ENCODE assay signal across 19 cellular contexts in the genomic region with DNA sequence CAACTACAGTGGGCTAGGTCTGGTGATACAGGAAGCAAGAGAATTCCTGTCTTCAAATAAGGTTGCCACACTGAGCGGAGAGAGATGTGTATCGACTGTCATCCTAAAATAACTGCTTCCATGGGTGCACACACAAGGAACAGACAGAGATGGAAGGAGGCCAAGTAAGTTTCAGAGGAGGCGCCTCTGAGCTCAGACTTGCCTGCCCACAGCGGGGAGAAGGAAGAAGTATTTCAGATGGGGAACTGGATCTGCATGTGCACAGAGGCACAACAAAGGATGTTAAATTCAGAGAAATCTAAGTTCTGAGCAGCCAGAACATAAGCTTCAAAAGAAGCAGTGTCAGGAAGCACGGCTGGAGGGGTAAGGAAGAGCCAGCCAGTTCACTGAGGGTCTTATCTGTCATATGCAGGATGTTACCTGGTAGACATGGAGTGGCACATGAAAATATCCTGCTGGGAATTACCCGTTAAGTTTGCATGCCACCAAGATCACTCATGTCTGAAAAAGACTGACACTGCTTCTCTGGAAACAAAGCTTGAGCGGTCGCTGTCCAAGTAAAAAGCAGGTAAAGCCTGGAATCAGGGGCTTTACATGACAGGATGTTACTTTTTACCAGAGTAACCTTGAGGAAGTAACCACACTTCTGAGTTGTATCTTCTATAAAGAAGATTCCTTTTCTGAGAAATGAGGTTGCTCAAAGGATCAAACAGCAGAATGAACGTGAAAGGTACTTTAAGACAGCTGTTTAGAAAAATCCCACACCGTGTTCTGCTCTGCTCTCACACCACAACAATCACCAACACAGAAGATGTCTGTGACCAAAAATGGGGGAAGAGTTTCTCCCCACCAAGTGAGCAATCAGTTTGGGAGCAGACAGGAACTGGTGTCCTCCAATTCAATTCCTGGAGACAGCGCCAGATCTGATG.
DNase-seq lines count a peak whose midpoint lies in the region; ATAC-seq and TF ChIP-seq lines count a peak whose summit lies in the region.
"Had no signal": no experiment of that assay in that cellular context is flagged by ENCODE, and none has a peak within 500 bp of the region (broad histone marks: within the 10 kb centered on the region; RNA-seq: fewer than 3 reads in every experiment).

No MANE protein-coding gene starts in this region.

- ATAC-seq in stimulated activated effector memory CD8-positive, alpha-beta T cell treated with anti-CD3 and anti-CD28 coated beads, Interleukin-12 subunit alpha, Interleukin-12 subunit beta, amount 100 ng/mL, for 72 hours, result no peak
- ATAC-seq in GM21381 (IDR thresholded peaks at IDR 0.05; ENCODE audit: unreplicated experiment), result no peak
- ATAC-seq in HG02981 (IDR thresholded peaks at IDR 0.05; ENCODE audit: unreplicated experiment), result no peak
- ATAC-seq: gastroesophageal sphincter, HepG2, mucosa of descending colon, right cardiac atrium had no signal

- no peaks in the 10 kb centered on the region for H3K36me3 ChIP-seq in cardiac muscle cell
- H3K36me3 ChIP-seq in left ventricle myocardium inferior, result peaks cover 72% of the 10 kb centered on the region

- peaks cover 50% of the 10 kb centered on the region for H3K36me3 Mint-ChIP-seq in activated T-helper 1 cell treated with anti-CD3 and anti-CD28 coated beads, Interleukin-12 subunit alpha, Interleukin-12 subunit beta, Interleukin-2, Interleukin-4 antibody, amounts not matched to agents 30 ng/mL and 10 ng/mL and 1 ng/mL, durations not matched to agents 14 hours and 24 hours and 36 hours (ENCODE audit: low read depth)
- peaks cover 55% of the 10 kb centered on the region for H3K36me3 Mint-ChIP-seq in stimulated activated effector memory CD8-positive, alpha-beta T cell treated with anti-CD3 and anti-CD28 coated beads, Interleukin-12 subunit alpha, Interleukin-12 subunit beta, amount 100 ng/mL, for 72 hours

- no peak for TF ChIP-seq CTCF in cardiac muscle cell (IDR thresholded peaks at IDR 0.05; ENCODE audit: low read depth, low read length)
- no peak for TF ChIP-seq CTCF in left ventricle myocardium inferior (IDR thresholded peaks at IDR 0.05; ENCODE audit: borderline replicate concordance)

- H3K4me1 ChIP-seq in cardiac muscle cell (ENCODE audit: low read depth) (peaks cover 9% of the 10 kb centered on the region), left ventricle myocardium inferior (peaks cover 10% of the 10 kb centered on the region)
- H3K4me1 ChIP-seq: gastroesophageal sphincter had no signal

- DNase-seq in cardiac muscle cell (ENCODE audit: low read depth in 1 of 2, low spot score in 1 of 2) (peak in 1 of 2 donors; percentile 3), left ventricle myocardium inferior (no peak), GM03348 (ENCODE audit: low spot score) (no peak)
- DNase-seq in Jurkat, Clone E6-1 (ENCODE audit: low read depth, low spot score), result peak; percentile 87
- no peak for DNase-seq in activated T-helper 1 cell treated with anti-CD3 and anti-CD28 coated beads, Interleukin-12 subunit alpha, Interleukin-12 subunit beta, Interleukin-2, Interleukin-4 antibody, amounts not matched to agents 30 ng/mL and 10 ng/mL and 1 ng/mL, durations not matched to agents 14 hours and 24 hours and 36 hours (ENCODE audit: low spot score)
- DNase-seq in stimulated activated effector memory CD8-positive, alpha-beta T cell treated with anti-CD3 and anti-CD28 coated beads, Interleukin-12 subunit alpha, Interleukin-12 subunit beta, amount 100 ng/mL, for 72 hours (ENCODE audit: low spot score in 2 of 2), result no peak
- DNase-seq: activated gamma-delta T cell treated with Interleukin-2 at 50 U/mL for 16 hours; brain microvascular endothelial cell; erythroblast; H9; mucosa of descending colon; NCI-H1930; right cardiac atrium; stimulated activated naive CD4-positive, alpha-beta T cell treated with Interleukin-2 at 50 U/mL for 16 hours had no signal

- H3K4me3 ChIP-seq in cardiac muscle cell (no peak overlapping the region), left ventricle myocardium inferior (no peak overlapping the region)
- no peak overlapping the region for H3K4me3 ChIP-seq in Jurkat, Clone E6-1 (ENCODE audit: low read length)
- H3K4me3 ChIP-seq: gastroesophageal sphincter, mucosa of descending colon had no signal

- peak overlapping the region; percentile 22 for H3K27ac Mint-ChIP-seq in activated T-helper 1 cell treated with anti-CD3 and anti-CD28 coated beads, Interleukin-12 subunit alpha, Interleukin-12 subunit beta, Interleukin-2, Interleukin-4 antibody, amounts not matched to agents 30 ng/mL and 10 ng/mL and 1 ng/mL, durations not matched to agents 14 hours and 24 hours and 36 hours
- peak overlapping the region; percentile 74 for H3K27ac Mint-ChIP-seq in stimulated activated effector memory CD8-positive, alpha-beta T cell treated with anti-CD3 and anti-CD28 coated beads, Interleukin-12 subunit alpha, Interleukin-12 subunit beta, amount 100 ng/mL, for 72 hours
- H3K27ac Mint-ChIP-seq: dendritic cell treated with granulocyte-macrophage colony-stimulating factor and Interleukin-4, amounts not matched to agents 40 ng/mL and 50 ng/mL, for 4 days had no signal

- H3K9me3 ChIP-seq in cardiac muscle cell (ENCODE audit: low read depth), result no peaks in the 10 kb centered on the region
- no peaks in the 10 kb centered on the region for H3K9me3 ChIP-seq in left ventricle myocardium inferior (replicated peaks)
- H3K9me3 ChIP-seq: gastroesophageal sphincter, mucosa of descending colon had no signal

- H3K4me1 Mint-ChIP-seq in activated T-helper 1 cell treated with anti-CD3 and anti-CD28 coated beads, Interleukin-12 subunit alpha, Interleukin-12 subunit beta, Interleukin-2, Interleukin-4 antibody, amounts not matched to agents 30 ng/mL and 10 ng/mL and 1 ng/mL, durations not matched to agents 14 hours and 24 hours and 36 hours (ENCODE audit: low read depth), result peaks cover 57% of the 10 kb centered on the region
- peaks cover 7% of the 10 kb centered on the region for H3K4me1 Mint-ChIP-seq in stimulated activated effector memory CD8-positive, alpha-beta T cell treated with anti-CD3 and anti-CD28 coated beads, Interleukin-12 subunit alpha, Interleukin-12 subunit beta, amount 100 ng/mL, for 72 hours

- peaks cover 5% of the 10 kb centered on the region for H3K9me3 Mint-ChIP-seq in activated T-helper 1 cell treated with anti-CD3 and anti-CD28 coated beads, Interleukin-12 subunit alpha, Interleukin-12 subunit beta, Interleukin-2, Interleukin-4 antibody, amounts not matched to agents 30 ng/mL and 10 ng/mL and 1 ng/mL, durations not matched to agents 14 hours and 24 hours and 36 hours
- no peaks in the 10 kb centered on the region for H3K9me3 Mint-ChIP-seq in stimulated activated effector memory CD8-positive, alpha-beta T cell treated with anti-CD3 and anti-CD28 coated beads, Interleukin-12 subunit alpha, Interleukin-12 subunit beta, amount 100 ng/mL, for 72 hours
- H3K9me3 Mint-ChIP-seq: H9 had no signal

- H3K27me3 ChIP-seq in cardiac muscle cell (no peaks in the 10 kb centered on the region), left ventricle myocardium inferior (ENCODE audit: low read depth) (no peaks in the 10 kb centered on the region)
- H3K27me3 ChIP-seq: brain microvascular endothelial cell, gastroesophageal sphincter had no signal

- H3K4me3 Mint-ChIP-seq in activated T-helper 1 cell treated with anti-CD3 and anti-CD28 coated beads, Interleukin-12 subunit alpha, Interleukin-12 subunit beta, Interleukin-2, Interleukin-4 antibody, amounts not matched to agents 30 ng/mL and 10 ng/mL and 1 ng/mL, durations not matched to agents 14 hours and 24 hours and 36 hours, result peak overlapping the region; percentile 53
- H3K4me3 Mint-ChIP-seq in stimulated activated effector memory CD8-positive, alpha-beta T cell treated with anti-CD3 and anti-CD28 coated beads, Interleukin-12 subunit alpha, Interleukin-12 subunit beta, amount 100 ng/mL, for 72 hours, result no peak overlapping the region
- H3K4me3 Mint-ChIP-seq: dendritic cell treated with granulocyte-macrophage colony-stimulating factor and Interleukin-4, amounts not matched to agents 40 ng/mL and 50 ng/mL, for 4 days; H9 had no signal

- intact Hi-C loops in left ventricle myocardium inferior (cut with micrococcal nuclease), result no loop called here
- intact Hi-C loops in activated T-helper 1 cell treated with anti-CD3 and anti-CD28 coated beads, Interleukin-12 subunit alpha, Interleukin-12 subunit beta, Interleukin-2, Interleukin-4 antibody, amounts not matched to agents 30 ng/mL and 10 ng/mL and 1 ng/mL, durations not matched to agents 14 hours and 24 hours and 36 hours (cut with micrococcal nuclease), result loop anchor here (2.0 to 10.0 kb wide), 2 partner anchors 14 to 264 kb away; partner anchors contain the start of gene NBAS

- H3K27me3 Mint-ChIP-seq in activated T-helper 1 cell treated with anti-CD3 and anti-CD28 coated beads, Interleukin-12 subunit alpha, Interleukin-12 subunit beta, Interleukin-2, Interleukin-4 antibody, amounts not matched to agents 30 ng/mL and 10 ng/mL and 1 ng/mL, durations not matched to agents 14 hours and 24 hours and 36 hours (ENCODE audit: insufficient read depth), result no peaks in the 10 kb centered on the region
- H3K27me3 Mint-ChIP-seq: dendritic cell treated with granulocyte-macrophage colony-stimulating factor and Interleukin-4, amounts not matched to agents 40 ng/mL and 50 ng/mL, for 4 days had no signal

- peak overlapping the region; percentile 20 for H3K27ac ChIP-seq in cardiac muscle cell
- no peak overlapping the region for H3K27ac ChIP-seq in left ventricle myocardium inferior (replicated peaks)
- H3K27ac ChIP-seq: brain microvascular endothelial cell, gastroesophageal sphincter had no signal
